In genomic region chr1:200930285-200930684, GRCh38 we compare ENCODE assay signal across 13 cellular contexts. TPM values are rescaled to one million over a fixed set of nuclear protein-coding genes. Genes with fewer than 3 reads are reported as not detected.
"Had no signal": no experiment of that assay in that cellular context is flagged by ENCODE, and none has a peak within 500 bp of the region (broad histone marks: within the 10 kb centered on the region; RNA-seq: fewer than 3 reads in every experiment).

No MANE protein-coding gene starts in this region.

RNA-seq across cellular contexts. Expression of gene INAVA, which starts 35.6 kb away (rescaled TPM):
- total RNA-seq: lung microvascular endothelial cell had no signal

RNA-seq across cellular contexts. Expression of gene GPR25, which starts 57.5 kb away (rescaled TPM):
- total RNA-seq: heart right ventricle, hepatocyte, kidney epithelial cell, left cardiac atrium, left lobe of liver, left ventricle myocardium inferior, left ventricle myocardium superior, lower leg skin, lung microvascular endothelial cell, mammary epithelial cell, mucosa of descending colon, myocyte had no signal
- polyA plus RNA-seq: heart right ventricle, hepatocyte, keratinocyte, mammary epithelial cell had no signal
